11 cellular contexts compared by ENCODE assay signal in the genomic region with DNA sequence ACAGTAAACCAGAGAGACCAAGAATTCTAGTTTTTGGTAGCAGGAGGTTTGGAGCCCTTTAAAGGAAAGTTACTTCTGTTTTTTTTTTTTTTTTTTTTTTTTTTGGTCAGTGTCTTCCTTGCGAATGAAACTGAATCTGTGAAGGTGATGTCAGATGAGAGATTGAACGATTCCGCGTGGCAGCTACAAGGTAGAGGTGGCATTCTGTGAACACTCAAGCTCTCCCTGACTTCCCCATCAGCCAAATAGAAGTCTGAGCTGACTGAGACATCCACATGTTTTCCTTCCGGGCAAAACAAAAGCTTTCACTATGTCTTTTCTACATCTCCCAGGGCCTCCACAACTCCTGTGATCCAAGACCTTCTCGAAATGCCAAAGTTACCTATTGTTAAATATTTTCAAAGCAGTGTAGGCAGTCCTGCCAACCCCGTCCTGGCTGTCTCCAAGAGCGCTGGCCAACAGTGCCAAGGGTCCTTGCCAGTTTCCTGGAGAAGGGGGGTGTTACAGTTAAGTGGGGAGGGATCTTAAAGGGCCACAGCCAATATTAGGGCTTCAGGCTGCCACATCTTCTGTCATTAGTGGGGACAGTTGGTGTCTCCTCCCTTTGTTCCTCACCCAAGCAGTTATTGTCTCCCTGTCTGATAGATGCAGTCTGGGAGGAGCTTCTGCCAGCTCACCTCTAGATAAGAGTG.
DNase-seq lines count a peak whose midpoint lies in the region; ATAC-seq and TF ChIP-seq lines count a peak whose summit lies in the region.
"Had no signal": no experiment of that assay in that cellular context is flagged by ENCODE, and none has a peak within 500 bp of the region (broad histone marks: within the 10 kb centered on the region; RNA-seq: fewer than 3 reads in every experiment).

No MANE protein-coding gene starts in this region.

- intact Hi-C loops in PC-3 (cut with micrococcal nuclease) (no loop called here), posterior vena cava (cut with DNase I) (no loop called here)

- DNase-seq in C1 segment of cervical spinal cord (lab: John Stamatoyannopoulos, UW) (peak in 8 of 14 donors; percentile 5 to 65 (median 22)), PC-3 (peak; percentile 57), posterior vena cava (ENCODE audit: low spot score) (peak; percentile 20), SHP77 treated with DMSO at 0.1 percent for 48 hours (lab: John Stamatoyannopoulos, UW) (no peak), SK-N-DZ (ENCODE audit: low spot score) (no peak), dedifferentiated amniotic fluid mesenchymal stem cell (ENCODE audit: extremely low spot score) (no peak)
- DNase-seq in activated CD8-positive, alpha-beta memory T cell treated with anti-CD3 and anti-CD28 coated beads, Interleukin-2, amount 50 U/mL, for 48 hours: no peak
- DNase-seq: GOT3, NCI-H82 had no signal

- H3K4me3 ChIP-seq in PC-3 (ENCODE audit: low read length) (no peak overlapping the region), gastroesophageal sphincter (peak overlapping the region in 1 of 2 donors; percentile 11)
- H3K4me3 ChIP-seq: BLaER1 treated with 17β-estradiol and CSF1 and Interleukin-3, amounts not matched to agents 10 nM and 100 nM had no signal

- H3F3A ChIP-seq in PC-3 (ENCODE audit: low read length, unreplicated experiment): no peaks in the 10 kb centered on the region

- no peaks in the 10 kb centered on the region for H4K20me1 ChIP-seq in PC-3 (ENCODE audit: low read length)
- H4K20me1 ChIP-seq: BLaER1 treated with 17β-estradiol and CSF1 and Interleukin-3, amounts not matched to agents 10 nM and 100 nM had no signal

- TF ChIP-seq CTCF in PC-3 (conservative IDR thresholded peaks at IDR 0.05; ENCODE audit: low read depth, low read length): no peak
- no peak for TF ChIP-seq CTCF in gastroesophageal sphincter (IDR thresholded peaks at IDR 0.05)

- POLR2A ChIA-PET in PC-3 (lab: Charles Lee; ENCODE audit: unreplicated experiment): no interaction called here

- H3K9me2 ChIP-seq in PC-3 (replicated peaks; ENCODE audit: low read length): no peaks in the 10 kb centered on the region

- H3K4me1 ChIP-seq in PC-3 (ENCODE audit: insufficient read depth, low read length): peaks cover 23% of the 10 kb centered on the region
- H3K4me1 ChIP-seq in gastroesophageal sphincter: peaks cover 0 to 6% (median 0%) of the 10 kb centered on the region in 3 donors
- H3K4me1 ChIP-seq: BLaER1 treated with 17β-estradiol and CSF1 and Interleukin-3, amounts not matched to agents 10 nM and 100 nM had no signal

- peak overlapping the region; percentile 41 for H2AFZ ChIP-seq in PC-3 (ENCODE audit: low read length)

- no peak for TF ChIP-seq EP300 in gastroesophageal sphincter (IDR thresholded peaks at IDR 0.05)

- H3K9me3 ChIP-seq in PC-3 (ENCODE audit: low read length): no peaks in the 10 kb centered on the region
- no peaks in the 10 kb centered on the region for H3K9me3 ChIP-seq in gastroesophageal sphincter

- H3K27me3 ChIP-seq in PC-3 (ENCODE audit: low read length): no peaks in the 10 kb centered on the region
- H3K27me3 ChIP-seq in gastroesophageal sphincter: no peaks in the 10 kb centered on the region
- H3K27me3 ChIP-seq: BLaER1 treated with 17β-estradiol and CSF1 and Interleukin-3, amounts not matched to agents 10 nM and 100 nM had no signal

- 31 to 34% methylated on average over 6 to 8 of the region's 8 CpGs for WGBS in gastroesophageal sphincter (ENCODE audit: low coverage in 1 of 2), 2 donors

- CTCF ChIA-PET in PC-3 (lab: Charles Lee): no interaction called here

- peak overlapping the region; percentile 63 for H3K4me2 ChIP-seq in PC-3 (ENCODE audit: low read length)
- H3K4me2 ChIP-seq: BLaER1 treated with 17β-estradiol and CSF1 and Interleukin-3, amounts not matched to agents 10 nM and 100 nM had no signal

- H3K36me3 ChIP-seq in PC-3 (ENCODE audit: low read depth, low read length) (no peaks in the 10 kb centered on the region), gastroesophageal sphincter (no peaks in the 10 kb centered on the region)
- H3K36me3 ChIP-seq: BLaER1 treated with 17β-estradiol and CSF1 and Interleukin-3, amounts not matched to agents 10 nM and 100 nM had no signal

- no peaks in the 10 kb centered on the region for H3K79me2 ChIP-seq in PC-3 (ENCODE audit: low read length)

- peak; percentile 23 for ATAC-seq in PC-3
- peak; percentile 41 for ATAC-seq in gastroesophageal sphincter

- H3K27ac ChIP-seq in PC-3 (ENCODE audit: low read length) (peak overlapping the region; percentile 61), gastroesophageal sphincter (peak overlapping the region in 1 of 4 donors; percentile 20)
- H3K27ac ChIP-seq: BLaER1 treated with 17β-estradiol and CSF1 and Interleukin-3, amounts not matched to agents 10 nM and 100 nM had no signal

- BruUV-seq in PC-3 (replicated peaks; lab: Mats Ljungman, UMichigan): no TSS peak

- TF ChIP-seq POLR2A in gastroesophageal sphincter (IDR thresholded peaks at IDR 0.05): no peak

- no peak overlapping the region; the same call in 1 of the 2 replicates for H3K9ac ChIP-seq in PC-3 (ENCODE audit: low read length)
- H3K9ac ChIP-seq: BLaER1 treated with 17β-estradiol and CSF1 and Interleukin-3, amounts not matched to agents 10 nM and 100 nM had no signal

Comparison
In these comparisons a context has a peak if more than half of its experiments do, and no peak if none do; other contexts are left out.
1. DNase-seq: peak in C1 segment of cervical spinal cord (8 of 14), PC-3 (single experiment) and posterior vena cava (single experiment); none in SHP77 treated with DMSO at 0.1 percent for 48 hours (single experiment), activated CD8-positive, alpha-beta memory T cell treated with anti-CD3 and anti-CD28 coated beads, Interleukin-2, amount 50 U/mL, for 48 hours (single experiment), SK-N-DZ (single experiment) and dedifferentiated amniotic fluid mesenchymal stem cell (single experiment).